ENCODE assay signal across 8 cellular contexts in genomic region chr11:94417386-94417987, GRCh38. TPM values are rescaled to one million over a fixed set of nuclear protein-coding genes. Genes with fewer than 3 reads are reported as not detected.
DNase-seq lines count a peak whose midpoint lies in the region; ATAC-seq and TF ChIP-seq lines count a peak whose summit lies in the region.

No MANE protein-coding gene starts in this region.

- H3K4me1 Mint-ChIP-seq in activated naive CD8-positive, alpha-beta T cell treated with anti-CD3 and anti-CD28 coated beads, Interleukin-2, amount 50 U/mL, for 24 hours, result no peaks in the 10 kb centered on the region

- peaks cover 4% of the 10 kb centered on the region for H3K9me3 Mint-ChIP-seq in activated naive CD8-positive, alpha-beta T cell treated with anti-CD3 and anti-CD28 coated beads, Interleukin-2, amount 50 U/mL, for 24 hours

- ATAC-seq in Right ventricle myocardium superior (ENCODE audit: poor library complexity), result peak; percentile 65
- ATAC-seq in left ventricle myocardium superior, result peak; percentile 49
- no peak for ATAC-seq in upper lobe of right lung
- ATAC-seq in activated naive CD8-positive, alpha-beta T cell treated with anti-CD3 and anti-CD28 coated beads, Interleukin-2, amount 50 U/mL, for 24 hours, result no peak

- H3K4me3 Mint-ChIP-seq in activated naive CD8-positive, alpha-beta T cell treated with anti-CD3 and anti-CD28 coated beads, Interleukin-2, amount 50 U/mL, for 24 hours, result no peak overlapping the region

- no peak overlapping the region for H3K27ac ChIP-seq in right atrium auricular region
- H3K27ac ChIP-seq in upper lobe of right lung, result no peak overlapping the region

- H3K4me1 ChIP-seq in right atrium auricular region, result no peaks in the 10 kb centered on the region
- H3K4me1 ChIP-seq in upper lobe of right lung, result no peaks in the 10 kb centered on the region

- TF ChIP-seq CTCF in right atrium auricular region (IDR thresholded peaks at IDR 0.05), result peak in 1 of 2 donors; percentile 68
- TF ChIP-seq CTCF in upper lobe of right lung (IDR thresholded peaks at IDR 0.05), result peak; percentile 49

- intact Hi-C loops in Right ventricle myocardium superior (cut with DNase I), result loop anchor here (5.0 kb wide), 1 partner anchor 525 kb away; no protein-coding TSS in a partner anchor
- intact Hi-C loops in left ventricle myocardium superior (cut with micrococcal nuclease), result loop anchor here (10.0 kb wide), 2 partner anchors 233 to 523 kb away; no protein-coding TSS in a partner anchor
- intact Hi-C loops in upper lobe of right lung (cut with DNase I), result no loop called here

- H3K27me3 ChIP-seq in right atrium auricular region (no peaks in the 10 kb centered on the region), upper lobe of right lung (no peaks in the 10 kb centered on the region)

- DNase-seq in Right ventricle myocardium superior (no peak), right atrium auricular region (ENCODE audit: low spot score) (no peak), SW480 (ENCODE audit: low spot score) (peak; percentile 50), left ventricle myocardium superior (no peak), upper lobe of right lung (no peak), 8988T (no peak), NCI-H2029 treated with DMSO at 0.1 percent for 48 hours (lab: John Stamatoyannopoulos, UW) (no peak)
- DNase-seq in activated naive CD8-positive, alpha-beta T cell treated with anti-CD3 and anti-CD28 coated beads, Interleukin-2, amount 50 U/mL, for 24 hours, result no peak

- peaks cover 37% of the 10 kb centered on the region for H3K36me3 Mint-ChIP-seq in activated naive CD8-positive, alpha-beta T cell treated with anti-CD3 and anti-CD28 coated beads, Interleukin-2, amount 50 U/mL, for 24 hours (ENCODE audit: low read depth)

- H3K4me3 ChIP-seq in right atrium auricular region (no peak overlapping the region), upper lobe of right lung (no peak overlapping the region)

- no peaks in the 10 kb centered on the region for H3K27me3 Mint-ChIP-seq in activated naive CD8-positive, alpha-beta T cell treated with anti-CD3 and anti-CD28 coated beads, Interleukin-2, amount 50 U/mL, for 24 hours

- H3K27ac Mint-ChIP-seq in activated naive CD8-positive, alpha-beta T cell treated with anti-CD3 and anti-CD28 coated beads, Interleukin-2, amount 50 U/mL, for 24 hours, result no peak overlapping the region

- H3K36me3 ChIP-seq in right atrium auricular region (peaks cover 17% of the 10 kb centered on the region), upper lobe of right lung (peaks cover 27% of the 10 kb centered on the region)

- H3K9me3 ChIP-seq in right atrium auricular region (no peaks in the 10 kb centered on the region), upper lobe of right lung (no peaks in the 10 kb centered on the region)

RNA-seq across cellular contexts. Expression of gene GPR83, which starts 16.3 kb away (rescaled TPM):
- total RNA-seq in Right ventricle myocardium superior (0.27 TPM), right atrium auricular region (under 1 TPM in 1 of 2 donors, not detected in 1; 0.12 TPM), left ventricle myocardium superior (0.17 TPM), upper lobe of right lung (0.12 TPM)

Comparison
In these comparisons a context has a peak if more than half of its experiments do, and no peak if none do; other contexts are left out.
1. ATAC-seq: peak in Right ventricle myocardium superior (single experiment) and left ventricle myocardium superior (single experiment); none in upper lobe of right lung (single experiment) and activated naive CD8-positive, alpha-beta T cell treated with anti-CD3 and anti-CD28 coated beads, Interleukin-2, amount 50 U/mL, for 24 hours (single experiment).